12 cellular contexts compared by ENCODE assay signal in the genomic region with DNA sequence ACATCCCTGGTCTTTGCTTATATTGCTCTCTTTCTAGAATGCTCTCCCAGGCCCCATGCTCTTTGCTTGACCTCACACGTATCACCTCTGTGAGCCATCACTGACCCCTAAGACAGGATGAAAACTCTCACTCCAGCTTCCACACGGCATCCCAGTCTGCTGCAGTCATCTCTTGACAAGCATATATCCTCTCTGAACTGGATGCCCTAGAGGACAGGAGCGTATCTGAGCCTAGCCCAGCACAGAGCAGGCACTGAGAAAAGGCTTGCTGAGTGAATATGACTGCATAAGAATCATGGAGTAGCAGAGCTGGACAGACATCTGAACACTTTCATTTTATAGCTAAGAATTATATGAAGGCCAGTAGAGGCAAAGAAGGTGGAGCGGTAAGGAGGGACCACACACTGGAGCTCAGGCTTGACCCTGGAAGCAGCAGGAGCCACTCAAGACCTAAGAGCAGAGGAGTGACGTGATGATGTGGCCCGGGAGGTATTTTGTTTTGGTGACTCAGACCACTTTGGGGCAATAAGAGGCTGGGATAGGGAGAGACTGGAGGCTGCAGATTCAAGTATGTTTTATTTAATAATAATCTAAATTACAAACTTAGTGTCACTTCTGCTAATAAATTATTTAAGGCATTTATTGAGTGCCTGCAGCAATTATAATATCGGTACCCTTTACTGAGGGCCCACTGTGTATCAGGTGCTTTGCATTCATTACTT. TPM values are rescaled to one million over a fixed set of nuclear protein-coding genes. Genes with fewer than 3 reads are reported as not detected.
DNase-seq lines count a peak whose midpoint lies in the region; ATAC-seq lines count a peak whose summit lies in the region.
"Had no signal": no experiment of that assay in that cellular context is flagged by ENCODE, and none has a peak within 500 bp of the region (broad histone marks: within the 10 kb centered on the region; RNA-seq: fewer than 3 reads in every experiment).

No MANE protein-coding gene starts in this region.

- no peak overlapping the region for H3K4me3 ChIP-seq in skeletal muscle satellite cell (ENCODE audit: low read length)
- H3K4me3 ChIP-seq: pancreas, vagina had no signal

- H3K9ac ChIP-seq in skeletal muscle satellite cell (ENCODE audit: low read depth, low read length): peak overlapping the region; percentile 6

- H3K9me3 Mint-ChIP-seq in stimulated activated memory B cell treated with anti-CD40 and anti-IgM and Interleukin-4, amounts not matched to agents 10 μg/mL and 1 μg/mL and 100 μg/mL, for 72 hours: no peaks in the 10 kb centered on the region
- H3K9me3 Mint-ChIP-seq in natural killer cell treated with Interleukin-12 subunit alpha and Interleukin-12 subunit beta and Interleukin-15 and Interleukin-18, amount 100 ng/mL, for 72 hours: no peaks in the 10 kb centered on the region
- H3K9me3 Mint-ChIP-seq: IgD-negative memory B cell had no signal

- ATAC-seq in stimulated activated memory B cell treated with anti-CD40 and anti-IgM and Interleukin-4, amounts not matched to agents 10 μg/mL and 1 μg/mL and 100 μg/mL, for 72 hours: no peak
- no peak for ATAC-seq in natural killer cell treated with Interleukin-12 subunit alpha and Interleukin-12 subunit beta and Interleukin-15 and Interleukin-18, amount 100 ng/mL, for 72 hours
- no peak for ATAC-seq in GM19035 (IDR thresholded peaks at IDR 0.05; ENCODE audit: unreplicated experiment)

- no peaks in the 10 kb centered on the region for H3K9me3 ChIP-seq in skeletal muscle satellite cell (replicated peaks; ENCODE audit: low read length)
- H3K9me3 ChIP-seq: pancreas, vagina had no signal

- peaks cover 26% of the 10 kb centered on the region for H3K4me1 ChIP-seq in skeletal muscle satellite cell (ENCODE audit: control insufficient read depth, insufficient read depth, low read length)
- H3K4me1 ChIP-seq: pancreas, vagina had no signal

- no peak overlapping the region for H3K27ac Mint-ChIP-seq in stimulated activated memory B cell treated with anti-CD40 and anti-IgM and Interleukin-4, amounts not matched to agents 10 μg/mL and 1 μg/mL and 100 μg/mL, for 72 hours
- H3K27ac Mint-ChIP-seq in natural killer cell treated with Interleukin-12 subunit alpha and Interleukin-12 subunit beta and Interleukin-15 and Interleukin-18, amount 100 ng/mL, for 72 hours: no peak overlapping the region

- no peaks in the 10 kb centered on the region for H3K4me1 Mint-ChIP-seq in stimulated activated memory B cell treated with anti-CD40 and anti-IgM and Interleukin-4, amounts not matched to agents 10 μg/mL and 1 μg/mL and 100 μg/mL, for 72 hours
- H3K4me1 Mint-ChIP-seq in natural killer cell treated with Interleukin-12 subunit alpha and Interleukin-12 subunit beta and Interleukin-15 and Interleukin-18, amount 100 ng/mL, for 72 hours (ENCODE audit: low read depth in 2 of 2): no peaks in the 10 kb centered on the region
- H3K4me1 Mint-ChIP-seq: IgD-negative memory B cell had no signal

- DNase-seq in GM03348 (ENCODE audit: low spot score): peak; percentile 81
- DNase-seq in RPMI7951 (ENCODE audit: low read depth): peak; percentile 72
- peak; percentile 84 for DNase-seq in fibroblast of peridontal ligament (ENCODE audit: extremely low read depth)
- no peak for DNase-seq in natural killer cell treated with Interleukin-12 subunit alpha and Interleukin-12 subunit beta and Interleukin-15 and Interleukin-18, amount 100 ng/mL, for 72 hours (ENCODE audit: low spot score)
- DNase-seq in COLO668 (lab: John Stamatoyannopoulos, UW; ENCODE audit: unreplicated experiment): no peak
- DNase-seq: NCI-H345, pancreas had no signal

- H3K4me2 ChIP-seq in skeletal muscle satellite cell (ENCODE audit: low read length): peak overlapping the region; percentile 55

- H3K4me3 Mint-ChIP-seq in stimulated activated memory B cell treated with anti-CD40 and anti-IgM and Interleukin-4, amounts not matched to agents 10 μg/mL and 1 μg/mL and 100 μg/mL, for 72 hours: no peak overlapping the region
- no peak overlapping the region for H3K4me3 Mint-ChIP-seq in natural killer cell treated with Interleukin-12 subunit alpha and Interleukin-12 subunit beta and Interleukin-15 and Interleukin-18, amount 100 ng/mL, for 72 hours
- H3K4me3 Mint-ChIP-seq: IgD-negative memory B cell had no signal

- H3K36me3 Mint-ChIP-seq in stimulated activated memory B cell treated with anti-CD40 and anti-IgM and Interleukin-4, amounts not matched to agents 10 μg/mL and 1 μg/mL and 100 μg/mL, for 72 hours: no peaks in the 10 kb centered on the region
- no peaks in the 10 kb centered on the region for H3K36me3 Mint-ChIP-seq in natural killer cell treated with Interleukin-12 subunit alpha and Interleukin-12 subunit beta and Interleukin-15 and Interleukin-18, amount 100 ng/mL, for 72 hours
- H3K36me3 Mint-ChIP-seq: IgD-negative memory B cell had no signal

- peaks cover 7% of the 10 kb centered on the region for H3K27me3 ChIP-seq in skeletal muscle satellite cell (ENCODE audit: control insufficient read depth, insufficient read depth, low read length)
- H3K27me3 ChIP-seq: pancreas, vagina had no signal

- peaks cover 11% of the 10 kb centered on the region for H3K27me3 Mint-ChIP-seq in stimulated activated memory B cell treated with anti-CD40 and anti-IgM and Interleukin-4, amounts not matched to agents 10 μg/mL and 1 μg/mL and 100 μg/mL, for 72 hours
- peaks cover 13 to 21% of the 10 kb centered on the region in 2 donors for H3K27me3 Mint-ChIP-seq in natural killer cell treated with Interleukin-12 subunit alpha and Interleukin-12 subunit beta and Interleukin-15 and Interleukin-18, amount 100 ng/mL, for 72 hours

- no peaks in the 10 kb centered on the region for H3K36me3 ChIP-seq in skeletal muscle satellite cell (ENCODE audit: insufficient read depth, low read length)
- H3K36me3 ChIP-seq: pancreas, vagina had no signal

RNA-seq across cellular contexts. Expression of a gene that starts 42.7 kb away (rescaled TPM):
- total RNA-seq in RPMI7951 (2014; rRNA removed; shearing (Covaris generic)): not detected in 2 replicates
- total RNA-seq in skeletal muscle satellite cell (2012; rRNA removed): 0.66 and 0.76 TPM in 2 replicates
- under 1 TPM in 1 of 2 donors, not detected in 1; 0.14 TPM for total RNA-seq in natural killer cell treated with Interleukin-12 subunit alpha and Interleukin-12 subunit beta and Interleukin-15 and Interleukin-18, amount 100 ng/mL, for 72 hours

Comparison
In these comparisons a context has a peak if more than half of its experiments do, and no peak if none do; other contexts are left out.
1. DNase-seq: peak in GM03348 (single experiment), RPMI7951 (single experiment) and fibroblast of peridontal ligament (single experiment); none in natural killer cell treated with Interleukin-12 subunit alpha and Interleukin-12 subunit beta and Interleukin-15 and Interleukin-18, amount 100 ng/mL, for 72 hours (single experiment) and COLO668 (single experiment).